Comparison of ENCODE assay signal across 1 cellular context in the genomic region with DNA sequence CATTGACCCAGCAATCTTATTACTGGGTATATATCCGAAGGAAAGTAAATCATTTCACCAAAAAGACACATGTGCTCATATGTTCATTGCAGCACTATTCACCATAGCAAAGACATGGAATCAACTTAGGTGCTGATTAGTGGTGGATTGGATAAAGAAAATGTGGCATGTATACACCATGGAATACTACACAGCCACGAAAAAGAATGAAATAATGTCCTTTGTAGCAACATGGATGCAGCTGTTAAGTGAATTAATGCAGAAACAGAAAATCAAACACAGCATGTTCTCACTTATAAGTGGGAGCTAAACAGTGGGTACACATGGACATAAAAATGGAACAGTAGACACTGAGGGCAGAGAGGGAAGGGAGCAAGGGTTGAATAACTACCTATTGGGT.
TF ChIP-seq lines count a peak whose summit lies in the region.

No MANE protein-coding gene starts in this region.

TF ChIP-seq in HEK293, 187 proteins besides CTCF, POLR2A, EP300 and RAD21 (continued from another document):
- TF ChIP-seq, protein P1, sequence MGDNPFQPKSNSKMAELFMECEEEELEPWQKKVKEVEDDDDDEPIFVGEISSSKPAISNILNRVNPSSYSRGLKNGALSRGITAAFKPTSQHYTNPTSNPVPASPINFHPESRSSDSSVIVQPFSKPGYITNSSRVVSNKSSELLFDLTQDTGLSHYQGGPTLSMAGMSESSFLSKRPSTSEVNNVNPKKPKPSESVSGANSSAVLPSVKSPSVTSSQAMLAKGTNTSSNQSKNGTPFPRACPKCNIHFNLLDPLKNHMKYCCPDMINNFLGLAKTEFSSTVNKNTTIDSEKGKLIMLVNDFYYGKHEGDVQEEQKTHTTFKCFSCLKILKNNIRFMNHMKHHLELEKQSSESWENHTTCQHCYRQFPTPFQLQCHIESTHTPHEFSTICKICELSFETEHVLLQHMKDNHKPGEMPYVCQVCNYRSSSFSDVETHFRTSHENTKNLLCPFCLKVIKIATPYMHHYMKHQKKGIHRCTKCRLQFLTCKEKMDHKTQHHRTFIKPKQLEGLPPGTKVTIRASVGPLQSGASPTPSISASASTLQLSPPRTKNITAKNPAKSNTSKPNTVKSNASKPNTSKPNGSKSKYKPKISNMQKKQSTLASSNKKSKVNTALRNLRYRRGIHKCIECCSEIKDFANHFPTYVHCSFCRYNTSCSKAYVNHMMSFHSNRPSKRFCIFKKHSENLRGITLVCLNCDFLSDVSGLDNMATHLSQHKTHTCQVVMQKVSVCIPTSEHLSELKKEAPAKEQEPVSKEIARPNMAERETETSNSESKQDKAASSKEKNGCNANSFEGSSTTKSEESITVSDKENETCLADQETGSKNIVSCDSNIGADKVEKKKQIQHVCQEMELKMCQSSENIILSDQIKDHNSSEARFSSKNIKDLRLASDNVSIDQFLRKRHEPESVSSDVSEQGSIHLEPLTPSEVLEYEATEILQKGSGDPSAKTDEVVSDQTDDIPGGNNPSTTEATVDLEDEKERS (tag by site-specific recombination; IDR thresholded peaks at IDR 0.05), result 0 out of 2 replicates have a peak, but pooled peaks have one; percentile 48
